In genomic region chrX:78618987-78619386, GRCh38 we compare ENCODE assay signal across 24 cellular contexts. TPM values are rescaled to one million over a fixed set of nuclear protein-coding genes. Genes with fewer than 3 reads are reported as not detected.
DNase-seq lines count a peak whose midpoint lies in the region; ATAC-seq and TF ChIP-seq lines count a peak whose summit lies in the region.
"Had no signal": no experiment of that assay in that cellular context is flagged by ENCODE, and none has a peak within 500 bp of the region (broad histone marks: within the 10 kb centered on the region; RNA-seq: fewer than 3 reads in every experiment).

No MANE protein-coding gene starts in this region.

- in situ Hi-C loops in transverse colon (cut with MboI; ENCODE audit: low pct_ligation_motif_present in 1 of 4, low pct_unique_long_range_greater_than_20kb in 1 of 4, low sequenced_read_pairs in 3 of 4) = no loop called here

- no peaks in the 10 kb centered on the region for H3K36me3 ChIP-seq in mucosa of descending colon (ENCODE audit: low read depth)
- no peaks in the 10 kb centered on the region for H3K36me3 ChIP-seq in transverse colon
- H3K36me3 ChIP-seq: BE2C, BLaER1 had no signal

- no peak for TF ChIP-seq EP300 in transverse colon (IDR thresholded peaks at IDR 0.05; ENCODE audit: low read depth)

- DNase-seq in left colon (peak in 1 of 2 donors; percentile 8), mucosa of descending colon (peak in 1 of 3 donors; percentile 9), transverse colon (peak; percentile 10)
- no peak for DNase-seq in activated naive CD4-positive, alpha-beta T cell treated with Interleukin-2 at 50 U/mL for 16 hours
- DNase-seq: 8988T; ACHN; BE2C; C1 segment of cervical spinal cord; CD4-positive, alpha-beta memory T cell; CD4-positive, CD25-positive, alpha-beta regulatory T cell; CD8-positive, alpha-beta memory T cell; COR-L47; DMS 273 treated with DMSO at 0.1 percent for 48 hours; DMS153; DMS79; DND-41; EL; GDM1 had no signal

- ATAC-seq in left colon (peak; percentile 59), mucosa of descending colon (peak; percentile 63), HG03460 (IDR thresholded peaks at IDR 0.05; ENCODE audit: unreplicated experiment) (no peak)
- ATAC-seq: GM12878 had no signal

- no peaks in the 10 kb centered on the region for H3K9me3 ChIP-seq in mucosa of descending colon
- no peaks in the 10 kb centered on the region for H3K9me3 ChIP-seq in transverse colon
- H3K9me3 ChIP-seq: BE2C, BLaER1 had no signal

- H3K27me3 ChIP-seq in transverse colon = no peaks in the 10 kb centered on the region
- H3K27me3 ChIP-seq: BE2C, BLaER1 had no signal

- 89% methylated on average over 2 of the region's 2 CpGs; no CpG with 5 or more reads in 1 of the 2 donors for WGBS in transverse colon (ENCODE audit: low coverage in 1 of 2), 2 donors

- TF ChIP-seq CTCF in mucosa of descending colon (IDR thresholded peaks at IDR 0.05) (no peak), transverse colon (IDR thresholded peaks at IDR 0.05) (no peak)

- no peak for TF ChIP-seq POLR2A in transverse colon (IDR thresholded peaks at IDR 0.05)

- H3K4me1 ChIP-seq in mucosa of descending colon (ENCODE audit: low read depth) = no peaks in the 10 kb centered on the region
- peaks cover 0 to 4% (median 0%) of the 10 kb centered on the region in 4 donors for H3K4me1 ChIP-seq in transverse colon
- H3K4me1 ChIP-seq: BE2C, BLaER1 had no signal

- intact Hi-C loops in left colon (cut with DNase I, micrococcal nuclease) = no loop called here
- intact Hi-C loops in mucosa of descending colon (cut with DNase I, micrococcal nuclease) = no loop called here
- intact Hi-C loops in transverse colon (cut with DNase I; ENCODE audit: low total_unique reads) = no loop called here

- H3K27ac ChIP-seq in transverse colon = peak overlapping the region in 2 of 4 donors; percentile 42 to 60
- H3K27ac ChIP-seq: BLaER1 had no signal

- no peak overlapping the region for H3K4me3 ChIP-seq in mucosa of descending colon
- no peak overlapping the region for H3K4me3 ChIP-seq in transverse colon
- H3K4me3 ChIP-seq: BLaER1, GM12878 had no signal

RNA-seq across cellular contexts. Expression of gene RTL3, which starts 40.1 kb away (rescaled TPM):
- total RNA-seq in left colon = under 1 TPM in 1 of 2 donors, not detected in 1; 0.08 TPM
- total RNA-seq in mucosa of descending colon = 1 to 10 TPM in 1 of 3 donors, not detected in 2; 1.1 TPM
- total RNA-seq in transverse colon = 1 to 10 TPM in 1 of 4 donors, under 1 TPM in 1, not detected in 2; 0.14 to 1.1 TPM
- total RNA-seq: A673; CD4-positive, alpha-beta memory T cell; CD4-positive, CD25-positive, alpha-beta regulatory T cell; CD8-positive, alpha-beta memory T cell; Daoy; G401 had no signal
